In genomic region chr7:726084-726853, GRCh38 we compare ENCODE assay signal across 8 cellular contexts. TPM values are rescaled to one million over a fixed set of nuclear protein-coding genes. Genes with fewer than 3 reads are reported as not detected.
DNase-seq lines count a peak whose midpoint lies in the region; ATAC-seq and TF ChIP-seq lines count a peak whose summit lies in the region.

Gene DNAAF5 (plus strand): TSS chr7:726699. CDS start chr7:726721, 22 bp downstream.

- peak in 1 of 4 donors; percentile 20 for TF ChIP-seq EP300 in upper lobe of left lung (IDR thresholded peaks at IDR 0.05)

- H3K4me3 Mint-ChIP-seq in activated naive CD8-positive, alpha-beta T cell treated with anti-CD3 and anti-CD28 coated beads, Interleukin-2, amount 50 U/mL, for 24 hours = peak within 1 kb of the TSS; percentile 88

- peaks cover 50% of the 10 kb centered on the region for H3K36me3 Mint-ChIP-seq in activated naive CD8-positive, alpha-beta T cell treated with anti-CD3 and anti-CD28 coated beads, Interleukin-2, amount 50 U/mL, for 24 hours (ENCODE audit: low read depth)

- peak within 1 kb of the TSS; percentile 90 for H3K27ac Mint-ChIP-seq in activated naive CD8-positive, alpha-beta T cell treated with anti-CD3 and anti-CD28 coated beads, Interleukin-2, amount 50 U/mL, for 24 hours

- ATAC-seq in HG02623 (IDR thresholded peaks at IDR 0.05; ENCODE audit: unreplicated experiment) (peak; percentile 80), heart left ventricle (peak; percentile 62 to 92 (median 88)), upper lobe of left lung (ENCODE audit: low FRiP score in 2 of 2) (peak; percentile 92 to 97)
- peak; percentile 82 for ATAC-seq in activated naive CD8-positive, alpha-beta T cell treated with anti-CD3 and anti-CD28 coated beads, Interleukin-2, amount 50 U/mL, for 24 hours

- intact Hi-C loops in heart left ventricle (cut with DNase I) = loop anchor here in 5 of 10 donors (5.0 to 10.0 kb wide), 6 partner anchors 59 to 209 kb away; partner anchors contain the start of gene PDGFA (in 1 of the 5)
- intact Hi-C loops in posterior vena cava (cut with DNase I) = no loop called here

- TF ChIP-seq CTCF in GM12865 (IDR thresholded peaks at IDR 0.05; ENCODE audit: insufficient read depth, low read depth, low read length, missing control alignments) (no peak), heart left ventricle (IDR thresholded peaks at IDR 0.05) (peak in 1 of 12 donors; percentile 9), upper lobe of left lung (IDR thresholded peaks at IDR 0.05) (peak in 2 of 6 experiments; percentile 21 to 32)

- TF ChIP-seq POLR2A in heart left ventricle (IDR thresholded peaks at IDR 0.05) = peak in 1 of 2 donors; percentile 52
- TF ChIP-seq POLR2A in upper lobe of left lung (IDR thresholded peaks at IDR 0.05) = peak in 3 of 4 donors; percentile 21 to 48 (median 26)

- DNase-seq in GM12865 (ENCODE audit: low read depth) (peak; percentile 95), NCI-H1092 treated with DMSO at 0.1 percent for 48 hours (lab: John Stamatoyannopoulos, UW) (peak; percentile 88), SW480 (ENCODE audit: low spot score) (peak; percentile 92), heart left ventricle (peak; percentile 87 to 92 (median 89)), posterior vena cava (ENCODE audit: low spot score) (peak; percentile 96), upper lobe of left lung (peak; percentile 79 to 98)
- DNase-seq in activated naive CD8-positive, alpha-beta T cell treated with anti-CD3 and anti-CD28 coated beads, Interleukin-2, amount 50 U/mL, for 24 hours = peak; percentile 90

- H3K36me3 ChIP-seq in heart left ventricle (peaks cover 0 to 16% (median 6%) of the 10 kb centered on the region in 9 donors), upper lobe of left lung (peaks cover 0 to 18% (median 12%) of the 10 kb centered on the region in 4 donors)

- no peaks in the 10 kb centered on the region for H3K27me3 Mint-ChIP-seq in activated naive CD8-positive, alpha-beta T cell treated with anti-CD3 and anti-CD28 coated beads, Interleukin-2, amount 50 U/mL, for 24 hours

- WGBS in heart left ventricle, 4 donors = 8 to 31% (median 14%) methylated on average over 12 to 56 of the region's 56 CpGs
- WGBS in upper lobe of left lung, 2 donors = 18 to 24% methylated on average over 15 to 29 of the region's 56 CpGs

- H3K4me3 ChIP-seq in GM12865 (ENCODE audit: low read depth, low read length) = peak within 1 kb of the TSS; percentile 89
- peak within 1 kb of the TSS; percentile 49 to 98 (median 78) for H3K4me3 ChIP-seq in heart left ventricle
- peak within 1 kb of the TSS; percentile 75 to 100 (median 98) for H3K4me3 ChIP-seq in upper lobe of left lung

- peaks cover 30% of the 10 kb centered on the region for H3K4me1 Mint-ChIP-seq in activated naive CD8-positive, alpha-beta T cell treated with anti-CD3 and anti-CD28 coated beads, Interleukin-2, amount 50 U/mL, for 24 hours

- H3K27ac ChIP-seq in heart left ventricle = peak within 1 kb of the TSS in 11 of 12 donors; percentile 50 to 83 (median 78)
- peak within 1 kb of the TSS; percentile 68 to 76 (median 76) for H3K27ac ChIP-seq in upper lobe of left lung

- H3K27me3 ChIP-seq in heart left ventricle = no peaks in the 10 kb centered on the region
- H3K27me3 ChIP-seq in upper lobe of left lung = no peaks in the 10 kb centered on the region

- H3K4me1 ChIP-seq in heart left ventricle = peaks cover under 1 to 33% (median 21%) of the 10 kb centered on the region in 12 donors
- peaks cover 11 to 31% (median 20%) of the 10 kb centered on the region in 4 donors for H3K4me1 ChIP-seq in upper lobe of left lung

- H3K9me3 Mint-ChIP-seq in activated naive CD8-positive, alpha-beta T cell treated with anti-CD3 and anti-CD28 coated beads, Interleukin-2, amount 50 U/mL, for 24 hours = peaks cover 11% of the 10 kb centered on the region

- peaks cover 0 to 7% (median 0%) of the 10 kb centered on the region in 12 donors for H3K9me3 ChIP-seq in heart left ventricle
- no peaks in the 10 kb centered on the region for H3K9me3 ChIP-seq in upper lobe of left lung

RNA-seq across cellular contexts. Expression of gene DNAAF5, which starts in this region (rescaled TPM):
- total RNA-seq in heart left ventricle (10 to 100 TPM; 13.9 to 45.8 (median 23.7) TPM), posterior vena cava (10 to 100 TPM; 12.6 to 16.9 TPM), upper lobe of left lung (10 to 100 TPM; 18.2 to 35.6 (median 26.4) TPM)
- polyA plus RNA-seq in heart left ventricle = 10 to 100 TPM in 1 of 2 donors, 1 to 10 TPM in 1; 7.2 to 15.3 TPM

Comparison
In these comparisons a context has a peak if more than half of its experiments do, and no peak if none do; other contexts are left out.
1. Peak in every context shown above with its lines: DNase-seq, ATAC-seq, H3K4me3 ChIP-seq and H3K27ac ChIP-seq.